Comparison of ENCODE assay signal across 1 cellular context in genomic region chr3:56782215-56782614, GRCh38.
TF ChIP-seq lines count a peak whose summit lies in the region.

No MANE protein-coding gene starts in this region.

TF ChIP-seq in HepG2, 621 proteins besides CTCF, POLR2A, EP300 and RAD21 (continued from another document and continues in another):
- TF ChIP-seq ZBTB33 (CRISPR knock-in tag; IDR thresholded peaks at IDR 0.05) = no peak
- TF ChIP-seq KAT2B (IDR thresholded peaks at IDR 0.05; ENCODE audit: borderline replicate concordance, low read depth, low read length) = no peak
- TF ChIP-seq ETV6 (CRISPR knock-in tag; conservative IDR thresholded peaks at IDR 0.05) = no peak
- TF ChIP-seq ZNF713 (CRISPR knock-in tag; IDR thresholded peaks at IDR 0.05) = no peak
- TF ChIP-seq ZNF18 (CRISPR knock-in tag; IDR thresholded peaks at IDR 0.05; ENCODE audit: insufficient replicate concordance) = no peak
- no peak for TF ChIP-seq DNMT1 (CRISPR knock-in tag; IDR thresholded peaks at IDR 0.05)
- no peak for TF ChIP-seq POLR2AphosphoS5 (IDR thresholded peaks at IDR 0.05; ENCODE audit: low read depth, low read length)
- TF ChIP-seq, protein P1, sequence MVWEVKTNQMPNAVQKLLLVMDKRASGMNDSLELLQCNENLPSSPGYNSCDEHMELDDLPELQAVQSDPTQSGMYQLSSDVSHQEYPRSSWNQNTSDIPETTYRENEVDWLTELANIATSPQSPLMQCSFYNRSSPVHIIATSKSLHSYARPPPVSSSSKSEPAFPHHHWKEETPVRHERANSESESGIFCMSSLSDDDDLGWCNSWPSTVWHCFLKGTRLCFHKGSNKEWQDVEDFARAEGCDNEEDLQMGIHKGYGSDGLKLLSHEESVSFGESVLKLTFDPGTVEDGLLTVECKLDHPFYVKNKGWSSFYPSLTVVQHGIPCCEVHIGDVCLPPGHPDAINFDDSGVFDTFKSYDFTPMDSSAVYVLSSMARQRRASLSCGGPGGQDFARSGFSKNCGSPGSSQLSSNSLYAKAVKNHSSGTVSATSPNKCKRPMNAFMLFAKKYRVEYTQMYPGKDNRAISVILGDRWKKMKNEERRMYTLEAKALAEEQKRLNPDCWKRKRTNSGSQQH (CRISPR knock-in tag; IDR thresholded peaks at IDR 0.05; ENCODE audit: low read depth) = no peak
- no peak for TF ChIP-seq ZNF138 (CRISPR knock-in tag; IDR thresholded peaks at IDR 0.05; ENCODE audit: low read depth)
- no peak for TF ChIP-seq HOXA9 (CRISPR knock-in tag; IDR thresholded peaks at IDR 0.05; ENCODE audit: borderline replicate concordance)
- no peak for TF ChIP-seq ZBTB40 (IDR thresholded peaks at IDR 0.05)
- TF ChIP-seq ZBTB40 (CRISPR knock-in tag; IDR thresholded peaks at IDR 0.05) = no peak
- TF ChIP-seq IKZF1 (IDR thresholded peaks at IDR 0.05) = no peak
- TF ChIP-seq CAMTA2 (CRISPR knock-in tag; IDR thresholded peaks at IDR 0.05; ENCODE audit: borderline replicate concordance) = no peak
- TF ChIP-seq IRF9 (CRISPR knock-in tag; IDR thresholded peaks at IDR 0.05; ENCODE audit: borderline replicate concordance) = no peak
- TF ChIP-seq HMG20B (CRISPR knock-in tag; conservative IDR thresholded peaks at IDR 0.05) = peak; percentile 98
- TF ChIP-seq ZNF766 (CRISPR knock-in tag; IDR thresholded peaks at IDR 0.05; ENCODE audit: borderline replicate concordance) = no peak
- TF ChIP-seq IKZF4 (CRISPR knock-in tag; IDR thresholded peaks at IDR 0.05; ENCODE audit: borderline replicate concordance, low read depth, not compliant biosample characterization) = no peak
- no peak for TF ChIP-seq NR3C1 (CRISPR knock-in tag; IDR thresholded peaks at IDR 0.05)
- no peak for TF ChIP-seq EZH2 (conservative IDR thresholded peaks at IDR 0.05; ENCODE audit: low read depth, low read length)
- no peak for TF ChIP-seq MYNN (CRISPR knock-in tag; IDR thresholded peaks at IDR 0.05; ENCODE audit: low read depth)
- no peak for TF ChIP-seq HMGA1 (CRISPR knock-in tag; conservative IDR thresholded peaks at IDR 0.05)
- TF ChIP-seq RBM39 (IDR thresholded peaks at IDR 0.05; ENCODE audit: low read depth, low read length, poor library complexity, severe bottlenecking) = no peak
- TF ChIP-seq KLF16 (CRISPR knock-in tag; IDR thresholded peaks at IDR 0.05) = peak in 1 of 2 experiments; percentile 62; a peak in 1 of 4 replicates
- TF ChIP-seq KLF12 (CRISPR knock-in tag; IDR thresholded peaks at IDR 0.05; ENCODE audit: borderline replicate concordance) = no peak
- no peak for TF ChIP-seq ZNF335 (CRISPR knock-in tag; IDR thresholded peaks at IDR 0.05)
- no peak for TF ChIP-seq SMARCC2 (IDR thresholded peaks at IDR 0.05)
- TF ChIP-seq ZNF577 (CRISPR knock-in tag; IDR thresholded peaks at IDR 0.05; ENCODE audit: borderline replicate concordance, low read depth) = no peak
- TF ChIP-seq PAWR (CRISPR knock-in tag; IDR thresholded peaks at IDR 0.05; ENCODE audit: borderline replicate concordance) = no peak
- TF ChIP-seq FOXA1 (IDR thresholded peaks at IDR 0.05) = no peak
- peak; percentile 88 for TF ChIP-seq FOXA1 (CRISPR knock-in tag; IDR thresholded peaks at IDR 0.05)
- TF ChIP-seq ZNF572 (CRISPR knock-in tag; IDR thresholded peaks at IDR 0.05) = no peak
- no peak for TF ChIP-seq FOXC1 (CRISPR knock-in tag; IDR thresholded peaks at IDR 0.05; ENCODE audit: borderline replicate concordance)
- TF ChIP-seq ZSCAN9 (CRISPR knock-in tag; IDR thresholded peaks at IDR 0.05; ENCODE audit: borderline replicate concordance) = 0 out of 2 replicates have a peak, but pooled peaks have one; percentile 18
- TF ChIP-seq ZNF589 (CRISPR knock-in tag; conservative IDR thresholded peaks at IDR 0.05) = no peak
- TF ChIP-seq ZNF605 (CRISPR knock-in tag; IDR thresholded peaks at IDR 0.05) = no peak
- no peak for TF ChIP-seq ZSCAN31 (CRISPR knock-in tag; IDR thresholded peaks at IDR 0.05; ENCODE audit: low read depth)
- TF ChIP-seq THAP8 (CRISPR knock-in tag; IDR thresholded peaks at IDR 0.05; ENCODE audit: borderline replicate concordance) = no peak
- TF ChIP-seq ZFYVE20 (CRISPR knock-in tag; IDR thresholded peaks at IDR 0.05; ENCODE audit: borderline replicate concordance, low read depth) = no peak
- no peak for TF ChIP-seq ZBTB42 (CRISPR knock-in tag; IDR thresholded peaks at IDR 0.05)
- TF ChIP-seq PRDM4 (CRISPR knock-in tag; IDR thresholded peaks at IDR 0.05; ENCODE audit: borderline replicate concordance) = no peak
- no peak for TF ChIP-seq SETDB1 (CRISPR knock-in tag; IDR thresholded peaks at IDR 0.05; ENCODE audit: borderline replicate concordance)
- TF ChIP-seq AKAP8 (CRISPR knock-in tag; IDR thresholded peaks at IDR 0.05) = no peak
